Comparison of ENCODE assay signal across 1 cellular context in the genomic region with DNA sequence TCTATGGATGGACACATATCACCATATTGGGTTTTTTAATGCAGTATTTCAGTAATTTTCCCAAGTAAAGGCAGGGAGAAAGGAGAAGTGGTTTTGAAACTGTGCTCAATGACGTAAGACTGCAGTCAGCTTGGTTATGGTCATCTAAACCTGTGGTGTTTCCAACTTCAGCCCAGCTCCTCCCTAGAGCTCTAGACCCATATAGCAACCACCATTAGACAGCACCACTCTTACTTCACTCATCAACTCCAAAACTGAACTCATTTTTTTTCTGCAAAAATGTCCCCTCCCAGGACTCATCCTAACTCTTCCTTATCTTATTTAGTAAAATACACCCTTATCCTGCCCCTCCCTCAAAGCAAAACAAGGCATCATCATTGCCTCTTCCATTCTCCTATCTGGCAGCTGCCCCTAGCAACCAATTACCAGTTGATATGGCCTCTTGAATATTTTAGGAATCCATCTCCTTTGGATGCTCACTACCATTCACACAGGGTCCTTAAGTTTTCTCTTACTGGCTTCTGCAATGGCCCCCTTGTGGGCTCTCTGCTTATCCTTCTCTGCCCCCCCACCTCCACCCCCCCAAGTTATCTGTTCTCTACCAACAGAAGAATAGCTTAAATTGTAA.
TF ChIP-seq lines count a peak whose summit lies in the region.

No MANE protein-coding gene starts in this region.

TF ChIP-seq in K562, 482 proteins besides CTCF, POLR2A, EP300 and RAD21 (continued from another document and continues in another):
- TF ChIP-seq, protein P1, sequence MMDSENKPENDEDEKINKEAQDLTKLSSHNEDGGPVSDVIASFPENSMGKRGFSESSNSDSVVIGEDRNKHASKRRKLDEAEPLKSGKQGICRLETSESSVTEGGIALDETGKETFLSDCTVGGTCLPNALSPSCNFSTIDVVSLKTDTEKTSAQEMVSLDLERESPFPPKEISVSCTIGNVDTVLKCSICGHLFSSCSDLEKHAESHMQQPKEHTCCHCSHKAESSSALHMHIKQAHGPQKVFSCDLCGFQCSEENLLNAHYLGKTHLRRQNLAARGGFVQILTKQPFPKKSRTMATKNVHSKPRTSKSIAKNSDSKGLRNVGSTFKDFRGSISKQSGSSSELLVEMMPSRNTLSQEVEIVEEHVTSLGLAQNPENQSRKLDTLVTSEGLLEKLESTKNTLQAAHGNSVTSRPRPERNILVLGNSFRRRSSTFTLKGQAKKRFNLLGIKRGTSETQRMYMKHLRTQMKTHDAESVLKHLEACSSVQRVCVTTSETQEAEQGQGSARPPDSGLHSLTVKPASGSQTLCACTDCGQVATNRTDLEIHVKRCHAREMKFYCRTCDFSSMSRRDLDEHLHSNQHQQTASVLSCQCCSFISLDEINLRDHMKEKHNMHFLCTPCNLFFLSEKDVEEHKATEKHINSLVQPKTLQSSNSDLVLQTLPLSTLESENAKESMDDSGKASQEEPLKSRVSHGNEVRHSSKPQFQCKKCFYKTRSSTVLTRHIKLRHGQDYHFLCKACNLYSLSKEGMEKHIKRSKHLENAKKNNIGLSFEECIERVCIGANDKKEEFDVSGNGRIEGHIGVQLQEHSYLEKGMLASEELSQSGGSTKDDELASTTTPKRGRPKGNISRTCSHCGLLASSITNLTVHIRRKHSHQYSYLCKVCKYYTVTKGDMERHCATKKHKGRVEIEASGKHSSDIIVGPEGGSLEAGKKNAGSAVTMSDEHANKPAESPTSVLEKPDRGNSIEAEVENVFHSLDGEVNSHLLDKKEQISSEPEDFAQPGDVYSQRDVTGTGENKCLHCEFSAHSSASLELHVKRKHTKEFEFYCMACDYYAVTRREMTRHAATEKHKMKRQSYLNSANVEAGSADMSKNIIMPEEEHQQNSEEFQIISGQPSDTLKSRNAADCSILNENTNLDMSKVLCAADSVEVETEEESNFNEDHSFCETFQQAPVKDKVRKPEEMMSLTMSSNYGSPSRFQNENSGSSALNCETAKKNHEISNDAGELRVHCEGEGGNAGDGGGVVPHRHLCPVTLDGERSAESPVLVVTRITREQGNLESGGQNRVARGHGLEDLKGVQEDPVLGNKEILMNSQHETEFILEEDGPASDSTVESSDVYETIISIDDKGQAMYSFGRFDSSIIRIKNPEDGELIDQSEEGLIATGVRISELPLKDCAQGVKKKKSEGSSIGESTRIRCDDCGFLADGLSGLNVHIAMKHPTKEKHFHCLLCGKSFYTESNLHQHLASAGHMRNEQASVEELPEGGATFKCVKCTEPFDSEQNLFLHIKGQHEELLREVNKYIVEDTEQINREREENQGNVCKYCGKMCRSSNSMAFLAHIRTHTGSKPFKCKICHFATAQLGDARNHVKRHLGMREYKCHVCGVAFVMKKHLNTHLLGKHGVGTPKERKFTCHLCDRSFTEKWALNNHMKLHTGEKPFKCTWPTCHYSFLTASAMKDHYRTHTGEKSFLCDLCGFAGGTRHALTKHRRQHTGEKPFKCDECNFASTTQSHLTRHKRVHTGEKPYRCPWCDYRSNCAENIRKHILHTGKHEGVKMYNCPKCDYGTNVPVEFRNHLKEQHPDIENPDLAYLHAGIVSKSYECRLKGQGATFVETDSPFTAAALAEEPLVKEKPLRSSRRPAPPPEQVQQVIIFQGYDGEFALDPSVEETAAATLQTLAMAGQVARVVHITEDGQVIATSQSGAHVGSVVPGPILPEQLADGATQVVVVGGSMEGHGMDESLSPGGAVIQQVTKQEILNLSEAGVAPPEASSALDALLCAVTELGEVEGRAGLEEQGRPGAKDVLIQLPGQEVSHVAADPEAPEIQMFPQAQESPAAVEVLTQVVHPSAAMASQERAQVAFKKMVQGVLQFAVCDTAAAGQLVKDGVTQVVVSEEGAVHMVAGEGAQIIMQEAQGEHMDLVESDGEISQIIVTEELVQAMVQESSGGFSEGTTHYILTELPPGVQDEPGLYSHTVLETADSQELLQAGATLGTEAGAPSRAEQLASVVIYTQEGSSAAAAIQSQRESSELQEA (IDR thresholded peaks at IDR 0.05; ENCODE audit: low read depth): peak; percentile 78
- TF ChIP-seq CEBPG (CRISPR knock-in tag; IDR thresholded peaks at IDR 0.05) (0 out of 2 replicates have a peak, but pooled peaks have one; percentile 23), CEBPG (tag; conservative IDR thresholded peaks at IDR 0.05 in 1 of 2, IDR thresholded peaks at IDR 0.05 in 1 of 2) (peak; percentile 34 to 38; a peak in 2 of 4 replicates), YBX1 (IDR thresholded peaks at IDR 0.05) (no peak), SRSF7 (optimal IDR thresholded peaks at IDR 0.05; ENCODE audit: low read depth, low read length) (no peak), POLR2AphosphoS2 (IDR thresholded peaks at IDR 0.05; ENCODE audit: low read length) (peak; percentile 63; the same call in 1 of the 2 replicates), MYNN (IDR thresholded peaks at IDR 0.05) (no peak), MYNN (CRISPR knock-in tag; IDR thresholded peaks at IDR 0.05) (no peak), OTX1 (CRISPR knock-in tag; IDR thresholded peaks at IDR 0.05) (0 out of 2 replicates have a peak, but pooled peaks have one; percentile 65), ZC3H8 (IDR thresholded peaks at IDR 0.05) (no peak), CXXC5 (CRISPR knock-in tag; IDR thresholded peaks at IDR 0.05) (peak; percentile 23; the same call in 1 of the 2 replicates), DPF2 (IDR thresholded peaks at IDR 0.05) (peak; percentile 27; the same call in 1 of the 2 replicates), NCOA4 (IDR thresholded peaks at IDR 0.05; ENCODE audit: partially characterized antibody) (no peak), RFX1 (IDR thresholded peaks at IDR 0.05) (peak; percentile 75)
- TF ChIP-seq, protein P2, sequence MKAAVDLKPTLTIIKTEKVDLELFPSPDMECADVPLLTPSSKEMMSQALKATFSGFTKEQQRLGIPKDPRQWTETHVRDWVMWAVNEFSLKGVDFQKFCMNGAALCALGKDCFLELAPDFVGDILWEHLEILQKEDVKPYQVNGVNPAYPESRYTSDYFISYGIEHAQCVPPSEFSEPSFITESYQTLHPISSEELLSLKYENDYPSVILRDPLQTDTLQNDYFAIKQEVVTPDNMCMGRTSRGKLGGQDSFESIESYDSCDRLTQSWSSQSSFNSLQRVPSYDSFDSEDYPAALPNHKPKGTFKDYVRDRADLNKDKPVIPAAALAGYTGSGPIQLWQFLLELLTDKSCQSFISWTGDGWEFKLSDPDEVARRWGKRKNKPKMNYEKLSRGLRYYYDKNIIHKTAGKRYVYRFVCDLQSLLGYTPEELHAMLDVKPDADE (conservative IDR thresholded peaks at IDR 0.05; ENCODE audit: control insufficient read depth, low read depth, low read length): no peak
- TF ChIP-seq, protein P3, sequence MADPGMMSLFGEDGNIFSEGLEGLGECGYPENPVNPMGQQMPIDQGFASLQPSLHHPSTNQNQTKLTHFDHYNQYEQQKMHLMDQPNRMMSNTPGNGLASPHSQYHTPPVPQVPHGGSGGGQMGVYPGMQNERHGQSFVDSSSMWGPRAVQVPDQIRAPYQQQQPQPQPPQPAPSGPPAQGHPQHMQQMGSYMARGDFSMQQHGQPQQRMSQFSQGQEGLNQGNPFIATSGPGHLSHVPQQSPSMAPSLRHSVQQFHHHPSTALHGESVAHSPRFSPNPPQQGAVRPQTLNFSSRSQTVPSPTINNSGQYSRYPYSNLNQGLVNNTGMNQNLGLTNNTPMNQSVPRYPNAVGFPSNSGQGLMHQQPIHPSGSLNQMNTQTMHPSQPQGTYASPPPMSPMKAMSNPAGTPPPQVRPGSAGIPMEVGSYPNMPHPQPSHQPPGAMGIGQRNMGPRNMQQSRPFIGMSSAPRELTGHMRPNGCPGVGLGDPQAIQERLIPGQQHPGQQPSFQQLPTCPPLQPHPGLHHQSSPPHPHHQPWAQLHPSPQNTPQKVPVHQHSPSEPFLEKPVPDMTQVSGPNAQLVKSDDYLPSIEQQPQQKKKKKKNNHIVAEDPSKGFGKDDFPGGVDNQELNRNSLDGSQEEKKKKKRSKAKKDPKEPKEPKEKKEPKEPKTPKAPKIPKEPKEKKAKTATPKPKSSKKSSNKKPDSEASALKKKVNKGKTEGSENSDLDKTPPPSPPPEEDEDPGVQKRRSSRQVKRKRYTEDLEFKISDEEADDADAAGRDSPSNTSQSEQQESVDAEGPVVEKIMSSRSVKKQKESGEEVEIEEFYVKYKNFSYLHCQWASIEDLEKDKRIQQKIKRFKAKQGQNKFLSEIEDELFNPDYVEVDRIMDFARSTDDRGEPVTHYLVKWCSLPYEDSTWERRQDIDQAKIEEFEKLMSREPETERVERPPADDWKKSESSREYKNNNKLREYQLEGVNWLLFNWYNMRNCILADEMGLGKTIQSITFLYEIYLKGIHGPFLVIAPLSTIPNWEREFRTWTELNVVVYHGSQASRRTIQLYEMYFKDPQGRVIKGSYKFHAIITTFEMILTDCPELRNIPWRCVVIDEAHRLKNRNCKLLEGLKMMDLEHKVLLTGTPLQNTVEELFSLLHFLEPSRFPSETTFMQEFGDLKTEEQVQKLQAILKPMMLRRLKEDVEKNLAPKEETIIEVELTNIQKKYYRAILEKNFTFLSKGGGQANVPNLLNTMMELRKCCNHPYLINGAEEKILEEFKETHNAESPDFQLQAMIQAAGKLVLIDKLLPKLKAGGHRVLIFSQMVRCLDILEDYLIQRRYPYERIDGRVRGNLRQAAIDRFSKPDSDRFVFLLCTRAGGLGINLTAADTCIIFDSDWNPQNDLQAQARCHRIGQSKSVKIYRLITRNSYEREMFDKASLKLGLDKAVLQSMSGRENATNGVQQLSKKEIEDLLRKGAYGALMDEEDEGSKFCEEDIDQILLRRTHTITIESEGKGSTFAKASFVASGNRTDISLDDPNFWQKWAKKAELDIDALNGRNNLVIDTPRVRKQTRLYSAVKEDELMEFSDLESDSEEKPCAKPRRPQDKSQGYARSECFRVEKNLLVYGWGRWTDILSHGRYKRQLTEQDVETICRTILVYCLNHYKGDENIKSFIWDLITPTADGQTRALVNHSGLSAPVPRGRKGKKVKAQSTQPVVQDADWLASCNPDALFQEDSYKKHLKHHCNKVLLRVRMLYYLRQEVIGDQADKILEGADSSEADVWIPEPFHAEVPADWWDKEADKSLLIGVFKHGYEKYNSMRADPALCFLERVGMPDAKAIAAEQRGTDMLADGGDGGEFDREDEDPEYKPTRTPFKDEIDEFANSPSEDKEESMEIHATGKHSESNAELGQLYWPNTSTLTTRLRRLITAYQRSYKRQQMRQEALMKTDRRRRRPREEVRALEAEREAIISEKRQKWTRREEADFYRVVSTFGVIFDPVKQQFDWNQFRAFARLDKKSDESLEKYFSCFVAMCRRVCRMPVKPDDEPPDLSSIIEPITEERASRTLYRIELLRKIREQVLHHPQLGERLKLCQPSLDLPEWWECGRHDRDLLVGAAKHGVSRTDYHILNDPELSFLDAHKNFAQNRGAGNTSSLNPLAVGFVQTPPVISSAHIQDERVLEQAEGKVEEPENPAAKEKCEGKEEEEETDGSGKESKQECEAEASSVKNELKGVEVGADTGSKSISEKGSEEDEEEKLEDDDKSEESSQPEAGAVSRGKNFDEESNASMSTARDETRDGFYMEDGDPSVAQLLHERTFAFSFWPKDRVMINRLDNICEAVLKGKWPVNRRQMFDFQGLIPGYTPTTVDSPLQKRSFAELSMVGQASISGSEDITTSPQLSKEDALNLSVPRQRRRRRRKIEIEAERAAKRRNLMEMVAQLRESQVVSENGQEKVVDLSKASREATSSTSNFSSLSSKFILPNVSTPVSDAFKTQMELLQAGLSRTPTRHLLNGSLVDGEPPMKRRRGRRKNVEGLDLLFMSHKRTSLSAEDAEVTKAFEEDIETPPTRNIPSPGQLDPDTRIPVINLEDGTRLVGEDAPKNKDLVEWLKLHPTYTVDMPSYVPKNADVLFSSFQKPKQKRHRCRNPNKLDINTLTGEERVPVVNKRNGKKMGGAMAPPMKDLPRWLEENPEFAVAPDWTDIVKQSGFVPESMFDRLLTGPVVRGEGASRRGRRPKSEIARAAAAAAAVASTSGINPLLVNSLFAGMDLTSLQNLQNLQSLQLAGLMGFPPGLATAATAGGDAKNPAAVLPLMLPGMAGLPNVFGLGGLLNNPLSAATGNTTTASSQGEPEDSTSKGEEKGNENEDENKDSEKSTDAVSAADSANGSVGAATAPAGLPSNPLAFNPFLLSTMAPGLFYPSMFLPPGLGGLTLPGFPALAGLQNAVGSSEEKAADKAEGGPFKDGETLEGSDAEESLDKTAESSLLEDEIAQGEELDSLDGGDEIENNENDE (IDR thresholded peaks at IDR 0.05; ENCODE audit: low read depth, low read length): no peak
- TF ChIP-seq, protein P4, sequence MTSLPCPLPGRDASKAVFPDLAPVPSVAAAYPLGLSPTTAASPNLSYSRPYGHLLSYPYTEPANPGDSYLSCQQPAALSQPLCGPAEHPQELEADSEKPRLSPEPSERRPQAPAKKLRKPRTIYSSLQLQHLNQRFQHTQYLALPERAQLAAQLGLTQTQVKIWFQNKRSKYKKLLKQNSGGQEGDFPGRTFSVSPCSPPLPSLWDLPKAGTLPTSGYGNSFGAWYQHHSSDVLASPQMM (CRISPR knock-in tag; IDR thresholded peaks at IDR 0.05): no peak
- TF ChIP-seq, protein P5, sequence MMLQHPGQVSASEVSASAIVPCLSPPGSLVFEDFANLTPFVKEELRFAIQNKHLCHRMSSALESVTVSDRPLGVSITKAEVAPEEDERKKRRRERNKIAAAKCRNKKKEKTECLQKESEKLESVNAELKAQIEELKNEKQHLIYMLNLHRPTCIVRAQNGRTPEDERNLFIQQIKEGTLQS (IDR thresholded peaks at IDR 0.05): peak; percentile 69
- TF ChIP-seq, protein P5 (CRISPR knock-in tag; conservative IDR thresholded peaks at IDR 0.05): no peak
- TF ChIP-seq, protein P6, sequence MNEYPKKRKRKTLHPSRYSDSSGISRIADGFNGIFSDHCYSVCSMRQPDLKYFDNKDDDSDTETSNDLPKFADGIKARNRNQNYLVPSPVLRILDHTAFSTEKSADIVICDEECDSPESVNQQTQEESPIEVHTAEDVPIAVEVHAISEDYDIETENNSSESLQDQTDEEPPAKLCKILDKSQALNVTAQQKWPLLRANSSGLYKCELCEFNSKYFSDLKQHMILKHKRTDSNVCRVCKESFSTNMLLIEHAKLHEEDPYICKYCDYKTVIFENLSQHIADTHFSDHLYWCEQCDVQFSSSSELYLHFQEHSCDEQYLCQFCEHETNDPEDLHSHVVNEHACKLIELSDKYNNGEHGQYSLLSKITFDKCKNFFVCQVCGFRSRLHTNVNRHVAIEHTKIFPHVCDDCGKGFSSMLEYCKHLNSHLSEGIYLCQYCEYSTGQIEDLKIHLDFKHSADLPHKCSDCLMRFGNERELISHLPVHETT (CRISPR knock-in tag; conservative IDR thresholded peaks at IDR 0.05 in 1 of 2, IDR thresholded peaks at IDR 0.05 in 1 of 2): no peak
- TF ChIP-seq, protein P7, sequence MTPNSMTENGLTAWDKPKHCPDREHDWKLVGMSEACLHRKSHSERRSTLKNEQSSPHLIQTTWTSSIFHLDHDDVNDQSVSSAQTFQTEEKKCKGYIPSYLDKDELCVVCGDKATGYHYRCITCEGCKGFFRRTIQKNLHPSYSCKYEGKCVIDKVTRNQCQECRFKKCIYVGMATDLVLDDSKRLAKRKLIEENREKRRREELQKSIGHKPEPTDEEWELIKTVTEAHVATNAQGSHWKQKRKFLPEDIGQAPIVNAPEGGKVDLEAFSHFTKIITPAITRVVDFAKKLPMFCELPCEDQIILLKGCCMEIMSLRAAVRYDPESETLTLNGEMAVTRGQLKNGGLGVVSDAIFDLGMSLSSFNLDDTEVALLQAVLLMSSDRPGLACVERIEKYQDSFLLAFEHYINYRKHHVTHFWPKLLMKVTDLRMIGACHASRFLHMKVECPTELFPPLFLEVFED (CRISPR knock-in tag; conservative IDR thresholded peaks at IDR 0.05): 0 out of 2 replicates have a peak, but pooled peaks have one; percentile 61
- TF ChIP-seq, protein P8, sequence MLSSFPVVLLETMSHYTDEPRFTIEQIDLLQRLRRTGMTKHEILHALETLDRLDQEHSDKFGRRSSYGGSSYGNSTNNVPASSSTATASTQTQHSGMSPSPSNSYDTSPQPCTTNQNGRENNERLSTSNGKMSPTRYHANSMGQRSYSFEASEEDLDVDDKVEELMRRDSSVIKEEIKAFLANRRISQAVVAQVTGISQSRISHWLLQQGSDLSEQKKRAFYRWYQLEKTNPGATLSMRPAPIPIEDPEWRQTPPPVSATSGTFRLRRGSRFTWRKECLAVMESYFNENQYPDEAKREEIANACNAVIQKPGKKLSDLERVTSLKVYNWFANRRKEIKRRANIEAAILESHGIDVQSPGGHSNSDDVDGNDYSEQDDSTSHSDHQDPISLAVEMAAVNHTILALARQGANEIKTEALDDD (IDR thresholded peaks at IDR 0.05): peak; percentile 64
